6 cellular contexts compared by ENCODE assay signal in genomic region chr1:11749203-11749689, GRCh38. TPM values are rescaled to one million over a fixed set of nuclear protein-coding genes. Genes with fewer than 3 reads are reported as not detected.
A peak's percentile ranks its signal among the peaks of the same experiment; 100 is the strongest.
DNase-seq lines count a peak whose midpoint lies in the region; ATAC-seq lines count a peak whose summit lies in the region.

No MANE protein-coding gene starts in this region.

- H3K36me3 Mint-ChIP-seq in activated CD4-positive, alpha-beta memory T cell treated with anti-CD3 and anti-CD28 coated beads, Interleukin-2, amount 10 ng/mL, durations not matched to agents 7 days and 5 days (ENCODE audit: low read depth), result peaks cover 30% of the 10 kb centered on the region
- peaks cover 8 to 27% (median 19%) of the 10 kb centered on the region in 3 donors for H3K36me3 Mint-ChIP-seq in immature natural killer cell

- no peaks in the 10 kb centered on the region for H3K9me3 Mint-ChIP-seq in activated CD4-positive, alpha-beta memory T cell treated with anti-CD3 and anti-CD28 coated beads, Interleukin-2, amount 10 ng/mL, durations not matched to agents 7 days and 5 days
- no peaks in the 10 kb centered on the region for H3K9me3 Mint-ChIP-seq in immature natural killer cell

- peak overlapping the region; percentile 74 for H3K27ac Mint-ChIP-seq in activated CD4-positive, alpha-beta memory T cell treated with anti-CD3 and anti-CD28 coated beads, Interleukin-2, amount 10 ng/mL, durations not matched to agents 7 days and 5 days
- peak overlapping the region; percentile 51 to 88 (median 74) for H3K27ac Mint-ChIP-seq in immature natural killer cell

- H3K27me3 Mint-ChIP-seq in activated CD4-positive, alpha-beta memory T cell treated with anti-CD3 and anti-CD28 coated beads, Interleukin-2, amount 10 ng/mL, durations not matched to agents 7 days and 5 days, result no peaks in the 10 kb centered on the region
- peaks cover 0 to 2% (median 0%) of the 10 kb centered on the region in 3 donors for H3K27me3 Mint-ChIP-seq in immature natural killer cell (ENCODE audit: low read depth in 3 of 3)

- peaks cover 42% of the 10 kb centered on the region for H3K4me1 Mint-ChIP-seq in activated CD4-positive, alpha-beta memory T cell treated with anti-CD3 and anti-CD28 coated beads, Interleukin-2, amount 10 ng/mL, durations not matched to agents 7 days and 5 days
- H3K4me1 Mint-ChIP-seq in immature natural killer cell, result peaks cover 33 to 38% of the 10 kb centered on the region in 2 donors

- ATAC-seq in HG03342 (IDR thresholded peaks at IDR 0.05; ENCODE audit: unreplicated experiment) (no peak), HG03378 (IDR thresholded peaks at IDR 0.05; ENCODE audit: unreplicated experiment) (no peak)

- POLR2A ChIA-PET in activated CD4-positive, alpha-beta memory T cell treated with anti-CD3 and anti-CD28 coated beads, Interleukin-2, amount 10 ng/mL, durations not matched to agents 7 days and 5 days (lab: Charles Lee), result interaction anchor here (0.8 to 2.3 kb wide), 4 partner anchors 13 to 159 kb away, joined by 3 to 12 read pairs (median 4); partner anchors contain the start of genes AGTRAP and FBXO6

- DNase-seq in COR-L47 (lab: John Stamatoyannopoulos, UW) (peak; percentile 8), HuH-7 (ENCODE audit: low spot score) (peak; percentile 45), immature natural killer cell (peak; percentile 60 to 65 (median 62))
- DNase-seq in activated CD4-positive, alpha-beta memory T cell treated with anti-CD3 and anti-CD28 coated beads, Interleukin-2, amount 10 ng/mL, durations not matched to agents 7 days and 5 days, result peak; percentile 78

- CTCF ChIA-PET in activated CD4-positive, alpha-beta memory T cell treated with anti-CD3 and anti-CD28 coated beads, Interleukin-2, amount 10 ng/mL, durations not matched to agents 7 days and 5 days (lab: Charles Lee), result interaction anchor here (1.0 to 2.4 kb wide), 8 partner anchors 8 to 106 kb away, joined by 3 to 15 read pairs (median 5); partner anchors contain the start of gene FBXO6

- H3K4me3 Mint-ChIP-seq in activated CD4-positive, alpha-beta memory T cell treated with anti-CD3 and anti-CD28 coated beads, Interleukin-2, amount 10 ng/mL, durations not matched to agents 7 days and 5 days, result no peak overlapping the region
- peak overlapping the region; percentile 2 to 68 (median 61) for H3K4me3 Mint-ChIP-seq in immature natural killer cell

RNA-seq across cellular contexts. Expression of gene C1orf167, which starts 12.7 kb away (rescaled TPM):
- under 1 TPM in 1 of 2 experiments, not detected in 1; 0.25 TPM for total RNA-seq in activated CD4-positive, alpha-beta memory T cell treated with anti-CD3 and anti-CD28 coated beads, Interleukin-2, amount 10 ng/mL, durations not matched to agents 7 days and 5 days
- polyA plus RNA-seq in immature natural killer cell, result 1 to 10 TPM in 1 of 3 donors, not detected in 2; 3.0 TPM

RNA-seq across cellular contexts. Expression of gene AGTRAP, which starts 13.3 kb away (rescaled TPM):
- 10 to 100 TPM; 52.7 to 57.3 TPM for total RNA-seq in activated CD4-positive, alpha-beta memory T cell treated with anti-CD3 and anti-CD28 coated beads, Interleukin-2, amount 10 ng/mL, durations not matched to agents 7 days and 5 days
- polyA plus RNA-seq in immature natural killer cell, result 100 to 1,000 TPM; 319 to 591 (median 324) TPM

RNA-seq across cellular contexts. Expression of gene MTHFR, which starts 56.5 kb away (rescaled TPM):
- total RNA-seq in activated CD4-positive, alpha-beta memory T cell treated with anti-CD3 and anti-CD28 coated beads, Interleukin-2, amount 10 ng/mL, durations not matched to agents 7 days and 5 days, result 10 to 100 TPM; 29.4 to 32.2 TPM
- 10 to 100 TPM in 1 of 3 donors, 1 to 10 TPM in 2; 5.0 to 15.2 (median 7.6) TPM for polyA plus RNA-seq in immature natural killer cell

RNA-seq across cellular contexts. Expression of gene CLCN6, which starts 56.7 kb away (rescaled TPM):
- total RNA-seq in activated CD4-positive, alpha-beta memory T cell treated with anti-CD3 and anti-CD28 coated beads, Interleukin-2, amount 10 ng/mL, durations not matched to agents 7 days and 5 days, result 10 to 100 TPM; 18.8 to 19.5 TPM
- 1 to 10 TPM; 1.1 to 3.6 (median 1.5) TPM for polyA plus RNA-seq in immature natural killer cell

RNA-seq across cellular contexts. Expression of gene DRAXIN, which starts 57.7 kb away (rescaled TPM):
- under 1 TPM; 0.60 TPM for total RNA-seq in activated CD4-positive, alpha-beta memory T cell treated with anti-CD3 and anti-CD28 coated beads, Interleukin-2, amount 10 ng/mL, durations not matched to agents 7 days and 5 days
- polyA plus RNA-seq in immature natural killer cell, result under 1 TPM; 0.29 to 0.94 (median 0.58) TPM

Comparison
In these comparisons a context has a peak if more than half of its experiments do, and no peak if none do; other contexts are left out.
1. DNase-seq: peak in every context shown above with its lines; median percentile 78 in activated CD4-positive, alpha-beta memory T cell treated with anti-CD3 and anti-CD28 coated beads, Interleukin-2, amount 10 ng/mL, durations not matched to agents 7 days and 5 days; 62 in immature natural killer cell; 45 in HuH-7; 8 in COR-L47.